8 cellular contexts compared by ENCODE assay signal in genomic region chr17:48593840-48594411, GRCh38. TPM values are rescaled to one million over a fixed set of nuclear protein-coding genes. Genes with fewer than 3 reads are reported as not detected.
DNase-seq lines count a peak whose midpoint lies in the region; ATAC-seq and TF ChIP-seq lines count a peak whose summit lies in the region.

No MANE protein-coding gene starts in this region.

- H3K4me3 ChIP-seq in OCI-LY1 (ENCODE audit: low read depth, low read length, poor library complexity, severe bottlenecking) (no peak overlapping the region), esophagus squamous epithelium (peak overlapping the region; percentile 25 to 71 (median 42)), neural cell (ENCODE audit: low read length) (no peak overlapping the region), testis (peak overlapping the region; percentile 18 to 30)

- TF ChIP-seq POLR2A in esophagus squamous epithelium (IDR thresholded peaks at IDR 0.05) (no peak), testis (IDR thresholded peaks at IDR 0.05) (no peak)

- H3K9me2 ChIP-seq in OCI-LY1 (ENCODE audit: low read depth, low read length) (no peaks in the 10 kb centered on the region), neural cell (ENCODE audit: insufficient read depth, low read length) (no peaks in the 10 kb centered on the region)

- H3K9me3 ChIP-seq in OCI-LY1 (ENCODE audit: low read length) (no peaks in the 10 kb centered on the region), esophagus squamous epithelium (no peaks in the 10 kb centered on the region), neural cell (ENCODE audit: low read length) (peaks cover 3% of the 10 kb centered on the region), testis (no peaks in the 10 kb centered on the region)

- H3K4me2 ChIP-seq in OCI-LY1 (ENCODE audit: low read length) (no peak overlapping the region), neural cell (ENCODE audit: low read length) (no peak overlapping the region)

- H4K20me1 ChIP-seq in OCI-LY1 (ENCODE audit: insufficient read depth, low read length) = no peaks in the 10 kb centered on the region
- H4K20me1 ChIP-seq in neural cell (ENCODE audit: insufficient read depth) = no peaks in the 10 kb centered on the region

- H3K4me1 ChIP-seq in OCI-LY1 (ENCODE audit: insufficient read depth, low read length, severe bottlenecking) (no peaks in the 10 kb centered on the region), esophagus squamous epithelium (peaks cover 19 to 57% (median 45%) of the 10 kb centered on the region in 3 donors), testis (no peaks in the 10 kb centered on the region)

- ATAC-seq in HG03342 (IDR thresholded peaks at IDR 0.05; ENCODE audit: unreplicated experiment) = no peak

- H3K9ac ChIP-seq in OCI-LY1 (ENCODE audit: low read length) (no peak overlapping the region), neural cell (ENCODE audit: low read length) (no peak overlapping the region)

- H3K36me3 ChIP-seq in OCI-LY1 (ENCODE audit: insufficient read depth, low read length) = no peaks in the 10 kb centered on the region
- H3K36me3 ChIP-seq in esophagus squamous epithelium = no peaks in the 10 kb centered on the region
- H3K36me3 ChIP-seq in neural cell (ENCODE audit: insufficient read depth, low read length) = no peaks in the 10 kb centered on the region
- no peaks in the 10 kb centered on the region for H3K36me3 ChIP-seq in testis (ENCODE audit: low read depth, missing control alignments)

- peak; percentile 60 for TF ChIP-seq RAD21 in neural cell (conservative IDR thresholded peaks at IDR 0.05)

- H3K27ac ChIP-seq in OCI-LY1 (ENCODE audit: low read depth, low read length, poor library complexity, severe bottlenecking) (no peak overlapping the region), esophagus squamous epithelium (peak overlapping the region in 3 of 4 donors; percentile 17 to 69 (median 49)), neural cell (ENCODE audit: low read length) (no peak overlapping the region), testis (no peak overlapping the region)

- H3F3A ChIP-seq in OCI-LY1 (ENCODE audit: insufficient read depth, low read length) = no peaks in the 10 kb centered on the region
- no peaks in the 10 kb centered on the region for H3F3A ChIP-seq in neural cell (ENCODE audit: insufficient read depth, low read length, poor library complexity, severe bottlenecking)

- no peaks in the 10 kb centered on the region for H3K27me3 ChIP-seq in OCI-LY1 (ENCODE audit: insufficient read depth, low read length)
- peaks cover 0 to 100% (median 46%) of the 10 kb centered on the region in 4 donors for H3K27me3 ChIP-seq in esophagus squamous epithelium
- peaks cover 100% of the 10 kb centered on the region for H3K27me3 ChIP-seq in neural cell (ENCODE audit: insufficient read depth, low read depth, low read length)
- H3K27me3 ChIP-seq in testis = no peaks in the 10 kb centered on the region

- TF ChIP-seq CTCF in OCI-LY1 (IDR thresholded peaks at IDR 0.05; ENCODE audit: low read length) (peak; percentile 77), esophagus squamous epithelium (IDR thresholded peaks at IDR 0.05) (peak; percentile 82 to 95 (median 92)), neural cell (IDR thresholded peaks at IDR 0.05; ENCODE audit: poor library complexity, severe bottlenecking) (peak; percentile 64), testis (IDR thresholded peaks at IDR 0.05) (peak in 2 of 3 experiments; percentile 64 to 65)

- intact Hi-C loops in esophagus squamous epithelium (cut with DNase I) (loop anchor here (5.0 kb wide), 1 partner anchor 257 kb away; no protein-coding TSS in a partner anchor), testis (cut with DNase I; ENCODE audit: low total_unique reads) (loop anchor here (10.0 kb wide), 1 partner anchor 99 kb away; no protein-coding TSS in a partner anchor)

- H3K79me2 ChIP-seq in OCI-LY1 (ENCODE audit: insufficient read depth, low read length) (no peaks in the 10 kb centered on the region), neural cell (replicated peaks; ENCODE audit: insufficient read depth, low read length) (no peaks in the 10 kb centered on the region)

- peak; percentile 67 for DNase-seq in Caki2 (ENCODE audit: low read depth)
- peak; percentile 80 for DNase-seq in HPDE6-E6E7 (ENCODE audit: extremely low spot score)
- DNase-seq in activated T-cell treated with anti-CD3 and anti-CD28 coated beads for 1 hour (ENCODE audit: low read depth) = peak; percentile 79
- no peak for DNase-seq in esophagus squamous epithelium (lab: John Stamatoyannopoulos, UW)
- DNase-seq in testis = peak; percentile 76

- TF ChIP-seq EP300 in neural cell (conservative IDR thresholded peaks at IDR 0.05; ENCODE audit: poor library complexity, severe bottlenecking) = no peak

- WGBS in esophagus squamous epithelium, 2 donors = 2 to 5% methylated on average over 29 to 30 of the region's 30 CpGs
- 2% methylated on average over 30 of the region's 30 CpGs for WGBS in testis, 2 donors

- H2AFZ ChIP-seq in OCI-LY1 (ENCODE audit: low read length) = no peak overlapping the region
- no peak overlapping the region for H2AFZ ChIP-seq in neural cell (ENCODE audit: low read depth, low read length)

- in situ Hi-C loops in Caki2 (cut with HindIII; ENCODE audit: low pct_unique_long_range_greater_than_20kb, low sequenced_read_pairs) = no loop called here

TF ChIP-seq in neural cell, 6 proteins besides CTCF, POLR2A, EP300 and RAD21:
- TF ChIP-seq EZH2 (IDR thresholded peaks at IDR 0.05; ENCODE audit: borderline replicate concordance, insufficient read depth, low read length, poor library complexity, severe bottlenecking) = peak; percentile 41
- no peak for TF ChIP-seq REST (IDR thresholded peaks at IDR 0.05; ENCODE audit: borderline replicate concordance)
- peak; percentile 63 for TF ChIP-seq SMC3 (conservative IDR thresholded peaks at IDR 0.05; ENCODE audit: poor library complexity)

RNA-seq across cellular contexts. Expression of gene HOXB5, which starts 0.3 kb away (rescaled TPM):
- total RNA-seq in Caki2 (2014; rRNA removed; shearing (Covaris generic); ENCODE audit: low replicate concordance) = not detected in 2 replicates
- total RNA-seq in esophagus squamous epithelium (not detected), testis (under 1 TPM; 0.50 to 0.71 TPM)
- polyA plus RNA-seq in neural cell (not detected in 2 replicates), testis (ENCODE audit: insufficient read depth, low read depth, low replicate concordance) (1.7 TPM)
- polyA minus RNA-seq in neural cell = not detected in 2 replicates

RNA-seq across cellular contexts. Expression of gene HOXB3, which starts 3.9 kb away (rescaled TPM):
- total RNA-seq in Caki2 (2014; rRNA removed; shearing (Covaris generic); ENCODE audit: low replicate concordance) = 1.1 and 15.0 TPM in 2 replicates
- total RNA-seq in esophagus squamous epithelium = 10 to 100 TPM in 1 of 4 donors, 1 to 10 TPM in 3; 2.5 to 11.1 (median 5.8) TPM
- not detected in 2 replicates for polyA plus RNA-seq in neural cell
- not detected in 2 replicates for polyA minus RNA-seq in neural cell
- 10 to 100 TPM in 1 of 2 donors, 1 to 10 TPM in 1; 9.2 to 10.6 TPM for total RNA-seq in testis
- polyA plus RNA-seq in testis (ENCODE audit: insufficient read depth, low read depth, low replicate concordance) = 11.4 TPM

RNA-seq across cellular contexts. Expression of gene HOXB6, which starts 10.9 kb away (rescaled TPM):
- 5.4 and 8.7 TPM in 2 replicates for total RNA-seq in Caki2 (2014; rRNA removed; shearing (Covaris generic); ENCODE audit: low replicate concordance)
- total RNA-seq in esophagus squamous epithelium (1 to 10 TPM in 2 of 4 donors, not detected in 2; 1.3 to 3.1 TPM), testis (1 to 10 TPM; 2.0 to 4.3 TPM)
- polyA plus RNA-seq in neural cell (not detected in 2 replicates), testis (ENCODE audit: insufficient read depth, low read depth, low replicate concordance) (3.0 TPM)
- polyA minus RNA-seq in neural cell = not detected in 2 replicates

RNA-seq across cellular contexts. Expression of gene HOXB4, which starts 15.8 kb away (rescaled TPM):
- total RNA-seq in Caki2 (2014; rRNA removed; shearing (Covaris generic); ENCODE audit: low replicate concordance) = 2.6 and 2.7 TPM in 2 replicates
- total RNA-seq in esophagus squamous epithelium (1 to 10 TPM in 3 of 4 donors, under 1 TPM in 1; 0.27 to 2.9 (median 1.8) TPM), testis (1 to 10 TPM; 1.6 to 1.8 TPM)
- polyA plus RNA-seq in neural cell (not detected in 2 replicates), testis (ENCODE audit: insufficient read depth, low read depth, low replicate concordance) (1.6 TPM)
- polyA minus RNA-seq in neural cell = not detected in 2 replicates

RNA-seq across cellular contexts. Expression of gene HOXB7, which starts 16.9 kb away (rescaled TPM):
- total RNA-seq in Caki2 (2014; rRNA removed; shearing (Covaris generic); ENCODE audit: low replicate concordance) = 21.5 and 29.0 TPM in 2 replicates
- total RNA-seq in esophagus squamous epithelium = under 1 TPM in 2 of 4 donors, not detected in 2; 0.38 to 0.64 TPM
- polyA plus RNA-seq in neural cell = not detected in 2 replicates
- not detected in 2 replicates for polyA minus RNA-seq in neural cell
- 1 to 10 TPM; 2.8 to 3.2 TPM for total RNA-seq in testis
- 4.4 TPM for polyA plus RNA-seq in testis (ENCODE audit: insufficient read depth, low read depth, low replicate concordance)

Comparison
In these comparisons a context has a peak if more than half of its experiments do, and no peak if none do; other contexts are left out.
1. H3K27ac ChIP-seq: peak in esophagus squamous epithelium (3 of 4); none in OCI-LY1 (single experiment), neural cell (single experiment) and testis (0 of 2).
2. H3K4me3 ChIP-seq: peak in esophagus squamous epithelium (4 of 4) and testis (2 of 2); none in OCI-LY1 (single experiment) and neural cell (single experiment).
3. Peak in every context shown above with its lines, with median percentiles within 50 percentile points of each other: CTCF ChIP-seq.